ENCODE assay signal across 8 cellular contexts in genomic region chr3:156043832-156044633, GRCh38.
DNase-seq lines count a peak whose midpoint lies in the region; ATAC-seq and TF ChIP-seq lines count a peak whose summit lies in the region.
"Not testable (repeated sequence)": the region's sequence is repeated elsewhere in the genome, so short reads cannot be mapped to it uniquely, and the experiment has no call there.

No MANE protein-coding gene starts in this region.

- H3F3A ChIP-seq in GM23248 (ENCODE audit: insufficient read depth); OCI-LY1 (ENCODE audit: insufficient read depth, low read length): not testable (repeated sequence)

- peaks cover 10 to 16% (median 12%) of the 10 kb centered on the region in 5 donors for H3K27me3 Mint-ChIP-seq in naive thymus-derived CD4-positive, alpha-beta T cell

- not testable (repeated sequence) for H3K36me3 ChIP-seq in GM23248 (ENCODE audit: low read depth); OCI-LY1 (ENCODE audit: insufficient read depth, low read length); gastroesophageal sphincter; naive thymus-derived CD4-positive, alpha-beta T cell (ENCODE audit: control insufficient read depth in 2 of 3, insufficient read depth in 3 of 3, low read length in 3 of 3)

- H4K20me1 ChIP-seq in GM23248 (ENCODE audit: insufficient read depth); OCI-LY1 (ENCODE audit: insufficient read depth, low read length): not testable (repeated sequence)

- H3K27ac Mint-ChIP-seq in naive thymus-derived CD4-positive, alpha-beta T cell = not testable (repeated sequence)

- not testable (repeated sequence) for TF ChIP-seq POLR2A in gastroesophageal sphincter (IDR thresholded peaks at IDR 0.05)

- ATAC-seq in gastroesophageal sphincter; naive thymus-derived CD4-positive, alpha-beta T cell: not testable (repeated sequence)

- H3K79me2 ChIP-seq in GM23248 (ENCODE audit: insufficient read depth); OCI-LY1 (ENCODE audit: insufficient read depth, low read length): not testable (repeated sequence)

- H3K4me3 ChIP-seq in AG04450 (ENCODE audit: low read depth, low read length); OCI-LY1 (ENCODE audit: low read depth, low read length, poor library complexity, severe bottlenecking); astrocyte of the cerebellum (ENCODE audit: low read depth, low read length); gastroesophageal sphincter; naive thymus-derived CD4-positive, alpha-beta T cell (ENCODE audit: low read length): not testable (repeated sequence)
- H3K4me3 ChIP-seq in GM23248 = peak overlapping the region; percentile 19; the same call in 1 of the 2 replicates

- H3K4me3 Mint-ChIP-seq in naive thymus-derived CD4-positive, alpha-beta T cell = not testable (repeated sequence)

- not testable (repeated sequence) for TF ChIP-seq EP300 in gastroesophageal sphincter (IDR thresholded peaks at IDR 0.05)

- H3K27me3 ChIP-seq in AG04450 (ENCODE audit: control insufficient read depth, insufficient read depth, low read length); GM23248 (replicated peaks; ENCODE audit: insufficient read depth); OCI-LY1 (ENCODE audit: insufficient read depth, low read length); gastroesophageal sphincter; naive thymus-derived CD4-positive, alpha-beta T cell (ENCODE audit: control insufficient read depth in 2 of 2, insufficient read depth in 2 of 2, low read length in 2 of 2): not testable (repeated sequence)

- not testable (repeated sequence) for H2AFZ ChIP-seq in GM23248; OCI-LY1 (ENCODE audit: low read length)

- H3K4me2 ChIP-seq in GM23248 (ENCODE audit: unreplicated experiment); OCI-LY1 (ENCODE audit: low read length): not testable (repeated sequence)

- in situ Hi-C loops in GM23248 (cut with MboI); astrocyte of the cerebellum (cut with HindIII; ENCODE audit: low sequenced_read_pairs): not testable (repeated sequence)

- not testable (repeated sequence) for H3K9me2 ChIP-seq in GM23248 (ENCODE audit: insufficient read depth); OCI-LY1 (ENCODE audit: low read depth, low read length)

- CTCF ChIA-PET in AG04450 (lab: Charles Lee) = interaction anchor here (0.6 to 1.5 kb wide), 18 partner anchors 14 to 1842 kb away, joined by 3 to 9 read pairs (median 4); no protein-coding TSS in a partner anchor
- CTCF ChIA-PET in naive thymus-derived CD4-positive, alpha-beta T cell (lab: Charles Lee) = interaction anchor here (0.5 to 1.2 kb wide), 7 partner anchors 9 to 1529 kb away, joined by 3 to 5 read pairs (median 3); no protein-coding TSS in a partner anchor

- H3K9me3 ChIP-seq in AG04450 (ENCODE audit: control insufficient read depth, insufficient read depth, low read length); GM23248 (ENCODE audit: low read depth); OCI-LY1 (ENCODE audit: low read length); gastroesophageal sphincter; naive thymus-derived CD4-positive, alpha-beta T cell (ENCODE audit: control insufficient read depth in 2 of 3, low read length in 3 of 3): not testable (repeated sequence)

- DNase-seq in AG04450 (ENCODE audit: low read depth, low spot score); astrocyte of the cerebellum (ENCODE audit: low read depth): not testable (repeated sequence)
- DNase-seq in GM23248 = peak; percentile 42
- peak; percentile 25 to 33 for DNase-seq in activated CD4-positive, alpha-beta T cell treated with anti-CD3 and anti-CD28 coated beads, Interleukin-2, amount 50 U/mL, for 24 hours (ENCODE audit: low read depth in 1 of 2, low spot score in 1 of 2)
- DNase-seq in naive thymus-derived CD4-positive, alpha-beta T cell = peak; percentile 4 to 60 (median 36)
- DNase-seq in stimulated activated CD4-positive, alpha-beta T cell treated with anti-CD3 and anti-CD28 coated beads, TNF-alpha, amount 100 ng/mL, for 4 hours (ENCODE audit: low read depth in 3 of 3) = peak; percentile 7 to 21 (median 13)

- 35 to 36% methylated on average over 17 of the region's 17 CpGs for WGBS in GM23248 (ENCODE audit: low coverage in 1 of 2, low lambda C conversion rate in 2 of 2, missing lambda C conversion rate in 2 of 2), 2 experiments
- 15 to 67% methylated on average over 3 to 8 of the region's 17 CpGs for WGBS in gastroesophageal sphincter (ENCODE audit: low coverage in 1 of 2), 2 donors

- H3K36me3 Mint-ChIP-seq in naive thymus-derived CD4-positive, alpha-beta T cell = not testable (repeated sequence)

- not testable (repeated sequence) for H3K4me1 Mint-ChIP-seq in naive thymus-derived CD4-positive, alpha-beta T cell

- POLR2A ChIA-PET in AG04450 (lab: Yijun Ruan, JAX) = interaction anchor here (0.6 kb wide), 1 partner anchor 642 kb away, joined by 4 read pairs; no protein-coding TSS in a partner anchor
- POLR2A ChIA-PET in naive thymus-derived CD4-positive, alpha-beta T cell (lab: Charles Lee) = not testable (repeated sequence)

- H3K4me1 ChIP-seq in GM23248 (ENCODE audit: insufficient read depth); OCI-LY1 (ENCODE audit: insufficient read depth, low read length, severe bottlenecking); gastroesophageal sphincter; naive thymus-derived CD4-positive, alpha-beta T cell (ENCODE audit: control insufficient read depth in 2 of 2, insufficient read depth in 2 of 2, low read length in 2 of 2): not testable (repeated sequence)

- TF ChIP-seq CTCF in AG04450 (IDR thresholded peaks at IDR 0.05; ENCODE audit: low read depth, low read length) (peak; percentile 36), OCI-LY1 (IDR thresholded peaks at IDR 0.05; ENCODE audit: low read length) (peak; percentile 79), astrocyte of the cerebellum (IDR thresholded peaks at IDR 0.05; ENCODE audit: low read depth, low read length, missing control alignments) (peak; percentile 40), gastroesophageal sphincter (IDR thresholded peaks at IDR 0.05) (peak; percentile 31 to 68 (median 59))

- intact Hi-C loops in naive thymus-derived CD4-positive, alpha-beta T cell (cut with micrococcal nuclease) = loop anchor here (1.0 to 5.0 kb wide), 3 partner anchors 465 to 1093 kb away; no protein-coding TSS in a partner anchor

- not testable (repeated sequence) for H3K27ac ChIP-seq in AG04450 (ENCODE audit: low read depth, low read length); GM23248; OCI-LY1 (ENCODE audit: low read depth, low read length, poor library complexity, severe bottlenecking); gastroesophageal sphincter; naive thymus-derived CD4-positive, alpha-beta T cell (ENCODE audit: low read depth, low read length)

- H3K9ac ChIP-seq in GM23248; OCI-LY1 (ENCODE audit: low read length): not testable (repeated sequence)

- not testable (repeated sequence) for H3K9me3 Mint-ChIP-seq in naive thymus-derived CD4-positive, alpha-beta T cell
